ENCODE assay signal across 3 cellular contexts in genomic region chrX:134669378-134670098, GRCh38.
TF ChIP-seq lines count a peak whose summit lies in the region.

No MANE protein-coding gene starts in this region.

TF ChIP-seq in IMR-90, 13 proteins besides CTCF, POLR2A, EP300 and RAD21:
- no peak for TF ChIP-seq MAFK (IDR thresholded peaks at IDR 0.05; ENCODE audit: low read depth, low read length)
- no peak for TF ChIP-seq ELK1 (IDR thresholded peaks at IDR 0.05; ENCODE audit: borderline replicate concordance, low read depth, low read length)
- TF ChIP-seq MXI1 (IDR thresholded peaks at IDR 0.05; ENCODE audit: borderline replicate concordance, low read depth, low read length), result 0 out of 2 replicates have a peak, but pooled peaks have one; percentile 35
- TF ChIP-seq CEBPB (IDR thresholded peaks at IDR 0.05; ENCODE audit: low read depth, low read length), result peak; percentile 46; the same call in 1 of the 2 replicates
- TF ChIP-seq MAZ (IDR thresholded peaks at IDR 0.05; ENCODE audit: borderline replicate concordance, low read depth, low read length), result no peak
- TF ChIP-seq USF2 (IDR thresholded peaks at IDR 0.05; ENCODE audit: low read depth, low read length), result no peak
- TF ChIP-seq FOS (IDR thresholded peaks at IDR 0.05; ENCODE audit: low read depth, low read length), result peak; percentile 35; the same call in 1 of the 2 replicates
- TF ChIP-seq RFX5 (IDR thresholded peaks at IDR 0.05; ENCODE audit: low read depth, low read length), result no peak
- TF ChIP-seq CHD1 (IDR thresholded peaks at IDR 0.05; ENCODE audit: low read depth, low read length), result no peak
- TF ChIP-seq RCOR1 (IDR thresholded peaks at IDR 0.05; ENCODE audit: insufficient replicate concordance, low read length), result no peak
- no peak for TF ChIP-seq SMC3 (IDR thresholded peaks at IDR 0.05; ENCODE audit: low read depth, low read length)
- no peak for TF ChIP-seq NFE2L2 (IDR thresholded peaks at IDR 0.05; ENCODE audit: low read depth, low read length)
- TF ChIP-seq BHLHE40 (IDR thresholded peaks at IDR 0.05; ENCODE audit: low read depth, low read length), result no peak

TF ChIP-seq in endothelial cell of umbilical vein, 7 proteins besides CTCF, POLR2A, EP300 and RAD21:
- TF ChIP-seq POLR2AphosphoS5 (IDR thresholded peaks at IDR 0.05; ENCODE audit: insufficient read depth, low read depth, low read length), result no peak
- TF ChIP-seq EZH2 (IDR thresholded peaks at IDR 0.05; ENCODE audit: borderline replicate concordance, low read depth, low read length, severe bottlenecking), result no peak
- TF ChIP-seq FOS (IDR thresholded peaks at IDR 0.05; ENCODE audit: borderline replicate concordance, insufficient read depth, low read length), result no peak
- TF ChIP-seq MAX (IDR thresholded peaks at IDR 0.05; ENCODE audit: insufficient read depth, insufficient read length), result no peak
- TF ChIP-seq GATA2 (IDR thresholded peaks at IDR 0.05; ENCODE audit: insufficient read depth, insufficient read length, low read depth, low read length), result no peak
- TF ChIP-seq JUN (IDR thresholded peaks at IDR 0.05; ENCODE audit: borderline replicate concordance, insufficient read depth, insufficient read length, low read depth), result no peak
- no peak for TF ChIP-seq MYC (IDR thresholded peaks at IDR 0.05; ENCODE audit: low read depth, low read length)

TF ChIP-seq in HEK293T, 16 proteins besides CTCF, POLR2A, EP300 and RAD21:
- no peak for TF ChIP-seq SP1 (IDR thresholded peaks at IDR 0.05)
- TF ChIP-seq HDGF (IDR thresholded peaks at IDR 0.05; ENCODE audit: borderline replicate concordance), result no peak
- no peak for TF ChIP-seq FOXM1 (IDR thresholded peaks at IDR 0.05; ENCODE audit: borderline replicate concordance)
- no peak for TF ChIP-seq LEF1 (IDR thresholded peaks at IDR 0.05; ENCODE audit: borderline replicate concordance)
- TF ChIP-seq ZNF384 (IDR thresholded peaks at IDR 0.05), result no peak
- TF ChIP-seq SUZ12 (IDR thresholded peaks at IDR 0.05), result no peak
- no peak for TF ChIP-seq BHLHE40 (IDR thresholded peaks at IDR 0.05; ENCODE audit: borderline replicate concordance)
